ENCODE assay signal across 8 cellular contexts in the genomic region with DNA sequence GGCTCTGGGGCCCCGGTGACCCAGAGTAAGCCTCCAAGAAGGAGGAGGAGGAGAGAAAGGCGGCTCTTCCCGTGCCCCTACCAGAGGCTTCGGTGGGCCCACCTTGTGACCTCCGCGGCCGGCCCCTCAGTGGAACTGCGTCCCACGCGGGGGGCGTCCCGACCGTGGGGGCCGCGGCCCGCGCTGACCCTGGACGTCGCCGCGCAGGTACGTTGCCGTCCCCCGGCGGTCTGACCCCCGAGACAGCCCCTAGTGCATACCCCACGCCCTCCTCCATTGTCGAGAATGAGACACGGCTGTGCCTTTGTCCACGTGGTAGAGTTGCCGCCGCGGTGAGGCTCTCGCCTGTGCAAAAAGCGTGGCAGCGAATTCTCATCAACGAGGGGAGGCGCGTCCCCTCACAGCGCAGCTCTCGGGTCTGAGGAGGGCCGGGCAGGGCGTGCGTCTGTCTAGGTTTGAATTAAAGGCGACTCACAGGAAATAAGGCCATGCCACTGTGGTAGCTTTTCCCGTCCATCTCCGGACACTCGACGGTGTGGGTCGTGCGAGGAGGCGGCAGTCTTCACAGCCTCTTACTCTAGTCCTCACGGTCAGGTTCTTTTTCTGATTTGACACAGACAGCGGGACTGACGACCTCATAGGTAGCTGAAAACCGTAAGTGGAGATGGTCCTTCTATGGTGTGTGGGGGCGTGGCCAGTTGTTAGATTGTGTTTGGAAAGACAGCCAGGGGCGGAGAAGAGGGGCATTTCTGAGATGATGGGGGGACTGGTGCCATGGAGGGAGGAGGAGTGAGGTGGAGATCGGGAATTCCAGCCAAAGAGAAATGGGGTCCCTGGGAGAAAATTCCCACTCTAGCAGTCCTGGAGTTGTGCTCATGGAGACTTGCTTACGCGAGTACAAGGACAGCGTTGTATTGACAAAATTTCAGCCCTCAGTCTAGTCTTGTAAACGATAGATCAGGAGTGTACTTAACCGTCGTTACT. TPM values are rescaled to one million over a fixed set of nuclear protein-coding genes. Genes with fewer than 3 reads are reported as not detected.
DNase-seq lines count a peak whose midpoint lies in the region; ATAC-seq and TF ChIP-seq lines count a peak whose summit lies in the region.

No MANE protein-coding gene starts in this region.

- TF ChIP-seq POLR2A in Peyer's patch (IDR thresholded peaks at IDR 0.05) = no peak
- peak; percentile 51 for TF ChIP-seq POLR2A in transverse colon (IDR thresholded peaks at IDR 0.05)

- H3K27ac ChIP-seq in C4-2B (peak overlapping the region; percentile 87), Peyer's patch (peak overlapping the region; percentile 90 to 98 (median 95)), transverse colon (peak overlapping the region; percentile 98 to 100 (median 99))

- H3K36me3 ChIP-seq in Peyer's patch = peaks cover 0 to 16% (median 0%) of the 10 kb centered on the region in 3 donors
- H3K36me3 ChIP-seq in transverse colon = no peaks in the 10 kb centered on the region

- H3K4me3 ChIP-seq in Peyer's patch = peak overlapping the region; percentile 69 to 96 (median 86)
- peak overlapping the region; percentile 87 to 92 for H3K4me3 ChIP-seq in foreskin fibroblast (ENCODE audit: low read depth in 1 of 2, low read length in 2 of 2)
- H3K4me3 ChIP-seq in transverse colon = peak overlapping the region; percentile 72 to 98 (median 84)

- peak; percentile 35 for ATAC-seq in GM19351 (IDR thresholded peaks at IDR 0.05; ENCODE audit: unreplicated experiment)
- peak; percentile 20 for ATAC-seq in HG03439 (IDR thresholded peaks at IDR 0.05; ENCODE audit: unreplicated experiment)
- peak; percentile 17 for ATAC-seq in omental fat pad (ENCODE audit: low FRiP score)

- H3K4me1 ChIP-seq in Peyer's patch (peaks cover 0 to 18% (median 9%) of the 10 kb centered on the region in 4 donors), transverse colon (peaks cover 16 to 30% (median 18%) of the 10 kb centered on the region in 4 donors)

- no peak for TF ChIP-seq EP300 in transverse colon (IDR thresholded peaks at IDR 0.05; ENCODE audit: low read depth)

- H3K9me3 ChIP-seq in Peyer's patch (no peaks in the 10 kb centered on the region), transverse colon (no peaks in the 10 kb centered on the region)

- in situ Hi-C loops in transverse colon (cut with MboI; ENCODE audit: low pct_ligation_motif_present in 1 of 4, low pct_unique_long_range_greater_than_20kb in 1 of 4, low sequenced_read_pairs in 3 of 4) = no loop called here

- no peaks in the 10 kb centered on the region for H3K27me3 ChIP-seq in Peyer's patch
- no peaks in the 10 kb centered on the region for H3K27me3 ChIP-seq in transverse colon

- TF ChIP-seq CTCF in C4-2B (conservative IDR thresholded peaks at IDR 0.05) (no peak), Peyer's patch (IDR thresholded peaks at IDR 0.05) (no peak), foreskin fibroblast (IDR thresholded peaks at IDR 0.05; ENCODE audit: low read depth, low read length) (no peak), omental fat pad (IDR thresholded peaks at IDR 0.05) (no peak), transverse colon (IDR thresholded peaks at IDR 0.05) (no peak)

- intact Hi-C loops in transverse colon (cut with DNase I; ENCODE audit: low total_unique reads) = loop anchor here (10.0 kb wide), 2 partner anchors 284 to 1894 kb away; a partner anchor contains a TSS

- 2 to 3% methylated on average over 3 to 56 of the region's 65 CpGs for WGBS in transverse colon (ENCODE audit: low coverage in 1 of 2), 2 donors

- peak; percentile 68 to 83 (median 78) for DNase-seq in Peyer's patch
- DNase-seq in activated T-helper 9 cell treated with anti-CD3 and anti-CD28 coated beads, Interleukin-2, amount 50 U/mL, for 16 hours (ENCODE audit: low read depth) = peak; percentile 45
- peak in 1 of 2 donors; percentile 64 for DNase-seq in foreskin fibroblast
- peak; percentile 48 for DNase-seq in omental fat pad (ENCODE audit: low spot score)
- peak; percentile 58 for DNase-seq in transverse colon

RNA-seq across cellular contexts. Expression of a gene that starts 0.6 kb away (rescaled TPM):
- 10 to 100 TPM in 1 of 4 donors, 1 to 10 TPM in 3; 5.4 to 23.1 (median 7.9) TPM for total RNA-seq in Peyer's patch
- total RNA-seq in omental fat pad = 10 to 100 TPM; 17.5 to 95.0 (median 33.3) TPM
- 10 to 100 TPM; 16.5 to 43.4 (median 22.8) TPM for total RNA-seq in transverse colon

RNA-seq across cellular contexts. Expression of a gene that starts 10.8 kb away (rescaled TPM):
- total RNA-seq in Peyer's patch (10 to 100 TPM in 1 of 4 donors, 1 to 10 TPM in 3; 5.8 to 14.5 (median 7.9) TPM), omental fat pad (10 to 100 TPM; 12.7 to 29.0 (median 18.8) TPM), transverse colon (10 to 100 TPM in 2 of 4 donors, 1 to 10 TPM in 2; 4.9 to 23.3 (median 13.3) TPM)
